In the genomic region with DNA sequence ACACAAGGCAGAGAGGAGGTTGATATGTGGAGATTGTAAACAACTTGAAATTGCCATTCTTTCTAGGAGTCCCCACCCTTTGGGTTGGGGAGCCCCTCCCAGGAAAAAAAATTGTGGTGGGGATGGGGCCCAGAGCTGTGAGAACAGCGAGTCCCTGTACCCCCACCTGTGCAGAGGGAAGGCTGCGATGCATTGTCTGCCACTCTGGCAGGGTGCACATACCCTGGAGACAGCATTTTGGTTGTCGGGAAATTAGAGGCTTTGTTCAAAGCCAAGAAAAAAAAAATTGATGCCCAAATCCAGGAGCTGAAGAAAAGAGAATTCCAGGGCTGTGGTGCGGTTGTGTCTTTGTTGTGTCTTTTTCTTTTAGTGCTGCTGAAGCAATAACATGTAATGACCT, we compare ENCODE assay signal across 33 cellular contexts.
"Had no signal": no experiment of that assay in that cellular context is flagged by ENCODE, and none has a peak within 500 bp of the region (broad histone marks: within the 10 kb centered on the region; RNA-seq: fewer than 3 reads in every experiment).

No MANE protein-coding gene starts in this region.

- H3K36me3 Mint-ChIP-seq: activated CD4-positive, alpha-beta memory T cell treated with anti-CD3 and anti-CD28 coated beads for 36 hours; activated CD8-positive, alpha-beta memory T cell treated with anti-CD3 and anti-CD28 coated beads, Interleukin-2, amount 10 ng/mL, durations not matched to agents 7 days and 5 days; activated naive CD4-positive, alpha-beta T cell treated with anti-CD3 and anti-CD28 coated beads, Interleukin-2, amount 50 U/mL, for 24 hours; activated naive CD8-positive, alpha-beta T cell treated with anti-CD3 and anti-CD28 coated beads for 36 hours had no signal

- H3K9me3 Mint-ChIP-seq: activated B cell treated with CpG ODN at 0.5 μM for 24 hours; activated CD4-positive, alpha-beta memory T cell treated with anti-CD3 and anti-CD28 coated beads for 36 hours; activated naive CD4-positive, alpha-beta T cell treated with anti-CD3 and anti-CD28 coated beads for 36 hours; activated naive CD4-positive, alpha-beta T cell treated with anti-CD3 and anti-CD28 coated beads, Interleukin-2, amount 50 U/mL, for 24 hours; activated naive CD8-positive, alpha-beta T cell treated with anti-CD3 and anti-CD28 coated beads for 36 hours; activated naive CD8-positive, alpha-beta T cell treated with anti-CD3 and anti-CD28 coated beads, Interleukin-2, amount 50 U/mL, for 24 hours; effector memory CD8-positive, alpha-beta T cell; T-helper 2 cell treated with Interferon-gamma antibody and Interleukin-4, amounts not matched to agents 5 μg/mL and 100 μg/mL, for 36 hours had no signal

- H3K4me3 Mint-ChIP-seq: activated B cell treated with CpG ODN at 0.5 μM for 24 hours; activated CD4-positive, alpha-beta memory T cell treated with anti-CD3 and anti-CD28 coated beads for 36 hours; activated CD4-positive, alpha-beta T cell treated with anti-CD3 and anti-CD28 coated beads for 36 hours; activated CD4-positive, alpha-beta T cell treated with anti-CD3 and anti-CD28 coated beads, Interleukin-2, amount 10 ng/mL, durations not matched to agents 24 days and 14 days; activated CD8-positive, alpha-beta memory T cell treated with anti-CD3 and anti-CD28 coated beads, Interleukin-2, amount 10 ng/mL, durations not matched to agents 7 days and 5 days; activated CD8-positive, alpha-beta T cell treated with anti-CD3 and anti-CD28 coated beads, Interleukin-2, amount 10 ng/mL, durations not matched to agents 7 days and 5 days; activated naive CD4-positive, alpha-beta T cell treated with anti-CD3 and anti-CD28 coated beads for 36 hours; activated naive CD4-positive, alpha-beta T cell treated with anti-CD3 and anti-CD28 coated beads, Interleukin-2, amount 50 U/mL, for 24 hours; activated naive CD8-positive, alpha-beta T cell treated with anti-CD3 and anti-CD28 coated beads for 36 hours; activated naive CD8-positive, alpha-beta T cell treated with anti-CD3 and anti-CD28 coated beads, Interleukin-2, amount 50 U/mL, for 24 hours; activated T-helper 1 cell treated with anti-CD3 and anti-CD28 coated beads, Interleukin-12 subunit alpha, Interleukin-12 subunit beta, Interleukin-2, Interleukin-4 antibody, amounts not matched to agents 30 ng/mL and 10 ng/mL and 1 ng/mL, durations not matched to agents 14 hours and 24 hours and 36 hours; effector memory CD8-positive, alpha-beta T cell; T-helper 17 cell; T-helper 2 cell treated with Interferon-gamma antibody and Interleukin-4, amounts not matched to agents 5 μg/mL and 100 μg/mL, for 36 hours had no signal

- H3K9me3 ChIP-seq: adrenal gland, esophagus squamous epithelium, gastroesophageal sphincter, heart right ventricle had no signal

- H3K36me3 ChIP-seq: adrenal gland, brain microvascular endothelial cell, esophagus squamous epithelium, gastroesophageal sphincter, heart right ventricle, WERI-Rb-1 had no signal

- H3K4me1 Mint-ChIP-seq: activated B cell treated with CpG ODN at 0.5 μM for 24 hours; activated CD4-positive, alpha-beta T cell treated with anti-CD3 and anti-CD28 coated beads for 36 hours; activated CD4-positive, alpha-beta T cell treated with anti-CD3 and anti-CD28 coated beads, Interleukin-2, amount 10 ng/mL, durations not matched to agents 24 days and 14 days; activated CD8-positive, alpha-beta memory T cell treated with anti-CD3 and anti-CD28 coated beads, Interleukin-2, amount 10 ng/mL, durations not matched to agents 7 days and 5 days; activated naive CD4-positive, alpha-beta T cell treated with anti-CD3 and anti-CD28 coated beads, Interleukin-2, amount 50 U/mL, for 24 hours; activated naive CD8-positive, alpha-beta T cell treated with anti-CD3 and anti-CD28 coated beads for 36 hours; activated naive CD8-positive, alpha-beta T cell treated with anti-CD3 and anti-CD28 coated beads, Interleukin-2, amount 50 U/mL, for 24 hours had no signal

- H3K4me1 ChIP-seq: adrenal gland, esophagus squamous epithelium, gastroesophageal sphincter, heart right ventricle had no signal

- H3K4me3 ChIP-seq: adrenal gland, esophagus squamous epithelium, gastroesophageal sphincter, heart right ventricle had no signal

- H3K27me3 ChIP-seq: adrenal gland, brain microvascular endothelial cell had no signal

- ATAC-seq: activated CD4-positive, alpha-beta T cell treated with anti-CD3 and anti-CD28 coated beads for 36 hours; activated CD4-positive, CD25-positive, alpha-beta regulatory T cell treated with anti-CD3 and anti-CD28 coated beads, Interleukin-2, amount 50 U/mL, for 24 hours; activated CD8-positive, alpha-beta memory T cell treated with anti-CD3 and anti-CD28 coated beads, Interleukin-2, amount 10 ng/mL, durations not matched to agents 7 days and 5 days; activated CD8-positive, alpha-beta T cell treated with anti-CD3 and anti-CD28 coated beads, Interleukin-2, amount 10 ng/mL, durations not matched to agents 7 days and 5 days; activated naive CD8-positive, alpha-beta T cell treated with anti-CD3 and anti-CD28 coated beads, Interleukin-2, amount 50 U/mL, for 24 hours; effector memory CD8-positive, alpha-beta T cell; gastroesophageal sphincter; heart right ventricle; T-helper 17 cell had no signal

- H3K27ac Mint-ChIP-seq: activated B cell treated with CpG ODN at 0.5 μM for 24 hours; activated CD4-positive, alpha-beta memory T cell treated with anti-CD3 and anti-CD28 coated beads for 36 hours; activated CD4-positive, alpha-beta T cell treated with anti-CD3 and anti-CD28 coated beads for 36 hours; activated CD4-positive, alpha-beta T cell treated with anti-CD3 and anti-CD28 coated beads, Interleukin-2, amount 10 ng/mL, durations not matched to agents 24 days and 14 days; activated CD8-positive, alpha-beta memory T cell treated with anti-CD3 and anti-CD28 coated beads, Interleukin-2, amount 10 ng/mL, durations not matched to agents 7 days and 5 days; activated CD8-positive, alpha-beta T cell treated with anti-CD3 and anti-CD28 coated beads, Interleukin-2, amount 10 ng/mL, durations not matched to agents 7 days and 5 days; activated naive CD4-positive, alpha-beta T cell treated with anti-CD3 and anti-CD28 coated beads for 36 hours; activated naive CD4-positive, alpha-beta T cell treated with anti-CD3 and anti-CD28 coated beads, Interleukin-2, amount 50 U/mL, for 24 hours; activated naive CD8-positive, alpha-beta T cell treated with anti-CD3 and anti-CD28 coated beads for 36 hours; activated naive CD8-positive, alpha-beta T cell treated with anti-CD3 and anti-CD28 coated beads, Interleukin-2, amount 50 U/mL, for 24 hours; activated T-helper 1 cell treated with anti-CD3 and anti-CD28 coated beads, Interleukin-12 subunit alpha, Interleukin-12 subunit beta, Interleukin-2, Interleukin-4 antibody, amounts not matched to agents 30 ng/mL and 10 ng/mL and 1 ng/mL, durations not matched to agents 14 hours and 24 hours and 36 hours; activated T-helper 2 cell treated with anti-CD3 and anti-CD28 coated beads, Interferon-gamma antibody, Interleukin-2, Interleukin-4, amounts not matched to agents 10 μg/mL and 5 μg/mL and 100 μg/mL, durations not matched to agents 14 hours and 24 hours and 36 hours; effector memory CD8-positive, alpha-beta T cell; T-helper 17 cell; T-helper 2 cell treated with Interferon-gamma antibody and Interleukin-4, amounts not matched to agents 5 μg/mL and 100 μg/mL, for 36 hours had no signal

- DNase-seq: activated B cell treated with CpG ODN at 0.5 μM for 24 hours; activated CD4-positive, alpha-beta memory T cell treated with anti-CD3 and anti-CD28 coated beads for 36 hours; activated CD4-positive, alpha-beta T cell treated with anti-CD3 and anti-CD28 coated beads for 36 hours; activated CD4-positive, alpha-beta T cell treated with anti-CD3 and anti-CD28 coated beads, Interleukin-2, amount 10 ng/mL, durations not matched to agents 24 days and 14 days; activated CD8-positive, alpha-beta memory T cell treated with anti-CD3 and anti-CD28 coated beads, Interleukin-2, amount 10 ng/mL, durations not matched to agents 7 days and 5 days; activated CD8-positive, alpha-beta memory T cell treated with anti-CD3 and anti-CD28 coated beads, Interleukin-2, amount 50 U/mL, for 4 hours; activated CD8-positive, alpha-beta T cell treated with anti-CD3 and anti-CD28 coated beads, Interleukin-2, amount 10 ng/mL, durations not matched to agents 7 days and 5 days; activated naive CD4-positive, alpha-beta T cell treated with anti-CD3 and anti-CD28 coated beads for 36 hours; activated naive CD8-positive, alpha-beta T cell treated with anti-CD3 and anti-CD28 coated beads for 36 hours; activated naive CD8-positive, alpha-beta T cell treated with anti-CD3 and anti-CD28 coated beads, Interleukin-2, amount 50 U/mL, for 24 hours; activated T-cell treated with anti-CD3 and anti-CD28 coated beads, Interleukin-2, amount 50 U/mL, for 1 hour; activated T-cell treated with anti-CD3 and anti-CD28 coated beads, Interleukin-2, amount 50 U/mL, for 48 hours; adrenal gland; brain microvascular endothelial cell; caudate nucleus; cortex of kidney; dermis blood vessel endothelial cell; effector CD4-positive, alpha-beta T cell; effector memory CD8-positive, alpha-beta T cell; esophagus squamous epithelium; foreskin melanocyte; heart right ventricle; T-helper 1 cell; T-helper 17 cell; T1000; WERI-Rb-1 had no signal

- H3K27ac ChIP-seq: adrenal gland, brain microvascular endothelial cell, epithelial cell of prostate, esophagus squamous epithelium, gastroesophageal sphincter, heart right ventricle, WERI-Rb-1 had no signal
